Comparison of ENCODE assay signal across 1 cellular context in the genomic region with DNA sequence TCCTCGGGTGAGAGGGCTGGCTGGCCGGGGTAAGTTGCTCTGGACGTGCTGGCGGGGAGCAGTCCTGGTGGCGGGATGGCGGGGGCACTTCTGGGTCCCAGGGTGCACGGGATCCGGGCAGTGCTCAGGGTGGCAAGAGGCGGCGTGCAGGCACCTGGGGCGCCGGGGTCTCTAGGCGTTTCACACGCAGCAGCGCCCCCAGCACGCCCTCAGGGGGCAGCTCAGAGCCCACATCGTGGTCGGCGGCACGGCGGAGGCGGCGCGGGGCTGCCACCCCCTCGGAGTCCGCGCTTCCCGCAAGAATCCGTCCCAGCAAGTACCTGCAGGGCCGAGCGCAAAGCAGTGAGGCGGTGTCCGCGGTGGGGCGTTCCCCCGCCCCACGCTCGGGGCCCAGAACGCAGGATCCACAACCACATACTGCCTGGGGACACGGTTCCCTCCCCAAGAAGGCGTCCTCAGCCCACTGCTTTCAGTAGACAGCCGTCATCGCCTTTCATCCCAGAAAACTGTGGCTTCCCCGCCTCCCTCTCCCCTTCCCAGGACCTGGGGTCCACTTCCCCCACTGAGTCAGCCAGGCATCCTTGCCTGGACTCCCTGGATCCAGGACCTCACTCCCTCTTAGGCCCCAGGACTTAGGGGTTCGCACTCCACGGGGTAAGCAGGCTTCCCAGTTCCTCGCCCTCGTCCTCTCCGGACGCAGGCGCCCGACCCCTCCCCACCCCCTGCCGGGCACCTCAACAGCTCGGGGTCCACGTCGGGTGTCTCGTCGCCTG.
TF ChIP-seq lines count a peak whose summit lies in the region.

No MANE protein-coding gene starts in this region.

TF ChIP-seq in GM23338, 12 proteins besides CTCF, POLR2A, EP300 and RAD21:
- TF ChIP-seq POLR2AphosphoS5 (IDR thresholded peaks at IDR 0.05; ENCODE audit: low read depth) (no peak), NANOG (IDR thresholded peaks at IDR 0.05; ENCODE audit: borderline replicate concordance) (no peak), EZH2 (IDR thresholded peaks at IDR 0.05; ENCODE audit: low read depth, unreplicated experiment) (no peak), STAT1 (IDR thresholded peaks at IDR 0.05; ENCODE audit: unreplicated experiment) (no peak), ZNF331 (CRISPR knock-in tag; IDR thresholded peaks at IDR 0.05; ENCODE audit: low read depth) (no peak), EZH2phosphoT487 (IDR thresholded peaks at IDR 0.05; ENCODE audit: unreplicated experiment) (no peak)
- TF ChIP-seq, protein P1, sequence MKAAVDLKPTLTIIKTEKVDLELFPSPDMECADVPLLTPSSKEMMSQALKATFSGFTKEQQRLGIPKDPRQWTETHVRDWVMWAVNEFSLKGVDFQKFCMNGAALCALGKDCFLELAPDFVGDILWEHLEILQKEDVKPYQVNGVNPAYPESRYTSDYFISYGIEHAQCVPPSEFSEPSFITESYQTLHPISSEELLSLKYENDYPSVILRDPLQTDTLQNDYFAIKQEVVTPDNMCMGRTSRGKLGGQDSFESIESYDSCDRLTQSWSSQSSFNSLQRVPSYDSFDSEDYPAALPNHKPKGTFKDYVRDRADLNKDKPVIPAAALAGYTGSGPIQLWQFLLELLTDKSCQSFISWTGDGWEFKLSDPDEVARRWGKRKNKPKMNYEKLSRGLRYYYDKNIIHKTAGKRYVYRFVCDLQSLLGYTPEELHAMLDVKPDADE (IDR thresholded peaks at IDR 0.05): no peak
